ENCODE assay signal across 10 cellular contexts in genomic region chr11:57764527-57764926, GRCh38. TPM values are rescaled to one million over a fixed set of nuclear protein-coding genes. Genes with fewer than 3 reads are reported as not detected.
A peak's percentile ranks its signal among the peaks of the same experiment; 100 is the strongest.
DNase-seq lines count a peak whose midpoint lies in the region; ATAC-seq, FAIRE-seq and TF ChIP-seq lines count a peak whose summit lies in the region.
"Had no signal": no experiment of that assay in that cellular context is flagged by ENCODE, and none has a peak within 500 bp of the region (broad histone marks: within the 10 kb centered on the region; RNA-seq: fewer than 3 reads in every experiment).

No MANE protein-coding gene starts in this region.

- no peaks in the 10 kb centered on the region for H3K9me3 ChIP-seq in astrocyte (ENCODE audit: insufficient read depth, low read depth, low read length)
- H3K9me3 ChIP-seq in right cardiac atrium (ENCODE audit: control insufficient read depth, low read length), result no peaks in the 10 kb centered on the region
- no peaks in the 10 kb centered on the region for H3K9me3 ChIP-seq in CD4-positive, alpha-beta memory T cell (ENCODE audit: control insufficient read depth in 1 of 2, low read length in 2 of 2)

- no peaks in the 10 kb centered on the region for H3K27me3 ChIP-seq in astrocyte (ENCODE audit: insufficient read depth, low read length)
- no peaks in the 10 kb centered on the region for H3K27me3 ChIP-seq in right cardiac atrium (ENCODE audit: control insufficient read depth, insufficient read depth)
- H3K27me3 ChIP-seq in rectal smooth muscle tissue (ENCODE audit: control insufficient read depth, insufficient read depth, low read length), result no peaks in the 10 kb centered on the region
- no peaks in the 10 kb centered on the region for H3K27me3 ChIP-seq in CD4-positive, alpha-beta memory T cell (ENCODE audit: insufficient read depth, low read length)

- H3K36me3 ChIP-seq in astrocyte (ENCODE audit: insufficient read depth, low read length) (no peaks in the 10 kb centered on the region), rectal smooth muscle tissue (ENCODE audit: control insufficient read depth, insufficient read depth, low read length) (peaks cover 2% of the 10 kb centered on the region)
- H3K36me3 ChIP-seq in CD4-positive, alpha-beta memory T cell (ENCODE audit: insufficient read depth, low read length), result no peaks in the 10 kb centered on the region
- H3K36me3 ChIP-seq: WERI-Rb-1 had no signal

- peak overlapping the region; percentile 88 for H3K4me3 Mint-ChIP-seq in Calu3 (ENCODE audit: low read depth, unreplicated experiment)
- H3K4me3 Mint-ChIP-seq in astrocyte (ENCODE audit: unreplicated experiment), result peak overlapping the region; percentile 91
- H3K4me3 Mint-ChIP-seq in CD4-positive, alpha-beta memory T cell, result no peak overlapping the region
- H3K4me3 Mint-ChIP-seq: activated naive CD8-positive, alpha-beta T cell had no signal

- peak overlapping the region; percentile 95 for H3K4me3 ChIP-seq in astrocyte (ENCODE audit: insufficient read depth, low read depth, low read length)
- peak overlapping the region; percentile 100 for H3K4me3 ChIP-seq in right cardiac atrium (ENCODE audit: low read length)
- H3K4me3 ChIP-seq in rectal smooth muscle tissue (ENCODE audit: low read length), result peak overlapping the region; percentile 93
- no peak overlapping the region for H3K4me3 ChIP-seq in CD4-positive, alpha-beta memory T cell (ENCODE audit: low read length in 2 of 2)

- TF ChIP-seq CTCF in Calu3 (IDR thresholded peaks at IDR 0.05; ENCODE audit: unreplicated experiment) (no peak), astrocyte (IDR thresholded peaks at IDR 0.05; ENCODE audit: insufficient read depth, low read depth, low read length) (no peak)

- CTCF ChIA-PET in Calu3 (lab: Charles Lee), result interaction anchor here (0.5 to 2.1 kb wide), 8 partner anchors 10 to 36 kb away, joined by 3 to 7 read pairs (median 4); no protein-coding TSS in a partner anchor
- CTCF ChIA-PET in CD4-positive, alpha-beta memory T cell (lab: Charles Lee; ENCODE audit: partially characterized antibody), result interaction anchor here (1.3 kb wide), 2 partner anchors 16 to 36 kb away, joined by 3 to 5 read pairs; no protein-coding TSS in a partner anchor

- peak overlapping the region; percentile 99 for H3K27ac Mint-ChIP-seq in Calu3 (ENCODE audit: unreplicated experiment)
- H3K27ac Mint-ChIP-seq in astrocyte (ENCODE audit: unreplicated experiment), result no peak overlapping the region
- H3K27ac Mint-ChIP-seq in CD4-positive, alpha-beta memory T cell, result peak overlapping the region in 1 of 7 donors; percentile 5
- H3K27ac Mint-ChIP-seq: activated naive CD8-positive, alpha-beta T cell had no signal

- no peak for DNase-seq in Calu3
- no peak for DNase-seq in astrocyte (ENCODE audit: low read depth)
- no peak for DNase-seq in right cardiac atrium
- no peak for DNase-seq in CD4-positive, alpha-beta memory T cell
- no peak for DNase-seq in ecto neural progenitor cell (ENCODE audit: low spot score)
- no peak for DNase-seq in cerebellar nuclear complex (lab: John Stamatoyannopoulos, UW)
- DNase-seq: WERI-Rb-1 had no signal

- H3K36me3 Mint-ChIP-seq in Calu3 (ENCODE audit: insufficient read depth, unreplicated experiment) (peaks cover 79% of the 10 kb centered on the region), astrocyte (ENCODE audit: low read depth, unreplicated experiment) (peaks cover 13% of the 10 kb centered on the region)
- peaks cover 0 to 3% of the 10 kb centered on the region in 2 donors for H3K36me3 Mint-ChIP-seq in CD4-positive, alpha-beta memory T cell

- FAIRE-seq in astrocyte (lab: Jason Lieb, UNC), result no peak

- H3K4me2 ChIP-seq in astrocyte (ENCODE audit: low read length), result peak overlapping the region; percentile 86

- H3K9ac ChIP-seq in astrocyte (ENCODE audit: low read length) (peak overlapping the region; percentile 97), rectal smooth muscle tissue (ENCODE audit: low read length) (no peak overlapping the region)

- H3K4me1 Mint-ChIP-seq in Calu3 (ENCODE audit: low read depth, unreplicated experiment), result peaks cover 47% of the 10 kb centered on the region
- peaks cover 18% of the 10 kb centered on the region for H3K4me1 Mint-ChIP-seq in astrocyte (ENCODE audit: low read depth, unreplicated experiment)
- peaks cover 0 to 2% (median under 1%) of the 10 kb centered on the region in 4 donors for H3K4me1 Mint-ChIP-seq in CD4-positive, alpha-beta memory T cell

- H2AFZ ChIP-seq in astrocyte (ENCODE audit: low read depth, low read length), result no peak overlapping the region

- ATAC-seq in right cardiac atrium (no peak), GM21360 (IDR thresholded peaks at IDR 0.05; ENCODE audit: unreplicated experiment) (no peak)

- no TSS peak for BruUV-seq in Calu3 (replicated peaks; lab: Mats Ljungman, UMichigan)

- POLR2A ChIA-PET in CD4-positive, alpha-beta memory T cell (lab: Charles Lee; ENCODE audit: partially characterized antibody), result interaction anchor here (1.3 kb wide), 1 partner anchor 17 kb away, joined by 4 read pairs; no protein-coding TSS in a partner anchor

- H3K27ac ChIP-seq in astrocyte (ENCODE audit: low read depth, low read length) (no peak overlapping the region), right cardiac atrium (ENCODE audit: low read length) (peak overlapping the region; percentile 48), rectal smooth muscle tissue (ENCODE audit: low read depth, low read length) (no peak overlapping the region)
- H3K27ac ChIP-seq in CD4-positive, alpha-beta memory T cell (ENCODE audit: low read depth, low read length), result no peak overlapping the region
- H3K27ac ChIP-seq: WERI-Rb-1 had no signal

- H3K27me3 Mint-ChIP-seq in Calu3 (ENCODE audit: unreplicated experiment) (no peaks in the 10 kb centered on the region), astrocyte (ENCODE audit: low read depth, unreplicated experiment) (no peaks in the 10 kb centered on the region)
- peaks cover 0 to 1% of the 10 kb centered on the region in 2 donors for H3K27me3 Mint-ChIP-seq in CD4-positive, alpha-beta memory T cell
- H3K27me3 Mint-ChIP-seq: activated naive CD8-positive, alpha-beta T cell had no signal

- no peaks in the 10 kb centered on the region for H3K9me3 Mint-ChIP-seq in Calu3 (ENCODE audit: low read depth, unreplicated experiment)
- no peaks in the 10 kb centered on the region for H3K9me3 Mint-ChIP-seq in astrocyte (ENCODE audit: unreplicated experiment)
- H3K9me3 Mint-ChIP-seq in CD4-positive, alpha-beta memory T cell, result no peaks in the 10 kb centered on the region

- H3K79me2 ChIP-seq in astrocyte (ENCODE audit: insufficient read depth, low read length), result peaks cover 78% of the 10 kb centered on the region

- H3K4me1 ChIP-seq in astrocyte (ENCODE audit: insufficient read depth, low read length), result peaks cover 13% of the 10 kb centered on the region
- peaks cover 6% of the 10 kb centered on the region for H3K4me1 ChIP-seq in right cardiac atrium (ENCODE audit: control insufficient read depth, insufficient read depth, low read length)
- H3K4me1 ChIP-seq in rectal smooth muscle tissue (ENCODE audit: control insufficient read depth, insufficient read depth, low read length), result peaks cover 4% of the 10 kb centered on the region
- H3K4me1 ChIP-seq in CD4-positive, alpha-beta memory T cell (ENCODE audit: insufficient read depth, low read length), result no peaks in the 10 kb centered on the region

- intact Hi-C loops in Calu3 (cut with micrococcal nuclease; ENCODE audit: unreplicated experiment) (no loop called here), right cardiac atrium (cut with DNase I) (loop anchor here in 3 of 4 donors (5.0 kb wide), 1 partner anchor 33 kb away; no protein-coding TSS in a partner anchor)
- intact Hi-C loops in CD4-positive, alpha-beta memory T cell (cut with micrococcal nuclease), result no loop called here

- WGBS in right cardiac atrium, result 10% methylated on average over 2 of the region's 2 CpGs

- peaks cover 69% of the 10 kb centered on the region for H4K20me1 ChIP-seq in astrocyte (ENCODE audit: insufficient read depth, low read length)

RNA-seq across cellular contexts. Expression of gene CTNND1, which starts 2.9 kb away (rescaled TPM):
- total RNA-seq in Calu3 (2022) (318 and 323 TPM in 2 replicates), astrocyte (235 and 243 TPM in 2 replicates), right cardiac atrium (10 to 100 TPM; 66.6 to 98.6 (median 77.5) TPM)
- polyA plus RNA-seq in right cardiac atrium, result 32.2 TPM
- total RNA-seq in CD4-positive, alpha-beta memory T cell, result 10 to 100 TPM; 10.3 to 11.1 TPM
- polyA plus RNA-seq in CD4-positive, alpha-beta memory T cell, result 1 to 10 TPM in 1 of 2 donors, under 1 TPM in 1; 0.91 to 1.6 TPM

RNA-seq across cellular contexts. Expression of gene BTBD18, which starts 12.9 kb away (rescaled TPM):
- total RNA-seq in Calu3 (2022) (not detected in 2 replicates), astrocyte (not detected in 2 replicates), right cardiac atrium (not detected)
- polyA plus RNA-seq in right cardiac atrium, result 0.02 TPM
- total RNA-seq in CD4-positive, alpha-beta memory T cell, result not detected
- polyA plus RNA-seq in CD4-positive, alpha-beta memory T cell, result under 1 TPM; 0.34 to 0.44 TPM

RNA-seq across cellular contexts. Expression of gene SELENOH, which starts 23.2 kb away (rescaled TPM):
- 124 and 131 TPM in 2 replicates for total RNA-seq in Calu3 (2022)
- 94.3 and 123 TPM in 2 replicates for total RNA-seq in astrocyte
- 100 to 1,000 TPM in 2 of 4 donors, 10 to 100 TPM in 2; 91.3 to 110 (median 99.1) TPM for total RNA-seq in right cardiac atrium
- polyA plus RNA-seq in right cardiac atrium, result 163 TPM
- 100 to 1,000 TPM; 102 to 113 TPM for total RNA-seq in CD4-positive, alpha-beta memory T cell
- polyA plus RNA-seq in CD4-positive, alpha-beta memory T cell, result 100 to 1,000 TPM; 186 to 223 TPM

RNA-seq across cellular contexts. Expression of gene TMX2, which starts 52.1 kb away (rescaled TPM):
- total RNA-seq in Calu3 (2022) (146 and 152 TPM in 2 replicates), astrocyte (88.0 and 91.5 TPM in 2 replicates), right cardiac atrium (10 to 100 TPM; 57.4 to 78.1 (median 70.8) TPM)
- polyA plus RNA-seq in right cardiac atrium, result 73.2 TPM
- 10 to 100 TPM; 63.6 to 67.1 TPM for total RNA-seq in CD4-positive, alpha-beta memory T cell
- 10 to 100 TPM; 77.9 to 88.5 TPM for polyA plus RNA-seq in CD4-positive, alpha-beta memory T cell

RNA-seq across cellular contexts. Expression of gene MED19, which starts 52.5 kb away (rescaled TPM):
- total RNA-seq in Calu3 (2022) (21.2 and 24.4 TPM in 2 replicates), astrocyte (21.6 and 23.5 TPM in 2 replicates), right cardiac atrium (10 to 100 TPM in 2 of 4 donors, 1 to 10 TPM in 2; 8.4 to 10.5 (median 9.5) TPM)
- 9.8 TPM for polyA plus RNA-seq in right cardiac atrium
- total RNA-seq in CD4-positive, alpha-beta memory T cell, result 10 to 100 TPM; 15.2 TPM
- polyA plus RNA-seq in CD4-positive, alpha-beta memory T cell, result 10 to 100 TPM; 17.4 to 20.2 TPM

Comparison
In these comparisons a context has a peak if more than half of its experiments do, and no peak if none do; other contexts are left out.
1. H3K4me3 Mint-ChIP-seq: peak in Calu3 (single experiment) and astrocyte (single experiment); none in CD4-positive, alpha-beta memory T cell (0 of 8).
2. H3K4me3 ChIP-seq: peak in astrocyte (single experiment), right cardiac atrium (single experiment) and rectal smooth muscle tissue (single experiment); none in CD4-positive, alpha-beta memory T cell (0 of 2).
3. RNA of gene CTNND1, which starts 2.9 kb away (total RNA-seq): 318 to 323 TPM in Calu3, 235 to 243 TPM in astrocyte and 66.6 to 98.6 TPM in right cardiac atrium; 10.3 to 11.1 TPM in CD4-positive, alpha-beta memory T cell; every median in the first group is over 4 times any median in the second.
4. intact Hi-C loops: an anchor here in right cardiac atrium (5.0 kb wide); none called in Calu3 and CD4-positive, alpha-beta memory T cell.